8 cellular contexts compared by ENCODE assay signal in the genomic region with DNA sequence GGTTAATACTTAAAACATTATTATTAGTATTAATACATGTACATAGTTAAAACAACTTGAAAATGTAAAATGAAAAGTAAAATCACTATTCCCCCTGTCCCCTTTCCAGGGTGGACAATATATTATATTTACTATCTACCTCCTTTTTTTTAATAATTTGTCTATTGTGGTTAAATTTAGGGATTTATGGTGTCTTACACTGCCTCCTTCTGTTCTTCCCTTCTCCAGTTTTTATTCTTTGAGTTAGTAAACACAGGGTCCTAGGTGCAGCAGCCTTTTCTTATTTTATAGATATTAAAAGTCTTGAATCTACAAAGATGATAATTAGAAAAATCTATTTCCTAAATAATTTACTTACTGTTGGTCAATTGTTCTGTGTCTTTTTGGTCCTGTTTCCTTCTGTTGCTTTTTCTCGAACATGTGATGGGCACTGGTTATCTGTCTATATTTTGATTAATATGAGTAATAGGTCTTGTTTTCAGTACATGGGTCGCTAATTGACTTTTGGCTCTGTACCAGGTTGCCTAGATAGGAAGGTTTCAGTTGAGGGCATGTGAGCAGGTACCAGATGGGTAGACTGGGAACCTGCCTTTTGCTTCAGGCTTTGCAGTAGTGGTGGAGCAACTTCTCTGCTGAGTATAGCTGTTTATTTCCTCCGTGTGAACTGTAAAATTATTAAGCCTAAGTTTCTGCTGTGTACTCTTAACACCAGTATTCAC. TPM values are rescaled to one million over a fixed set of nuclear protein-coding genes. Genes with fewer than 3 reads are reported as not detected.
DNase-seq lines count a peak whose midpoint lies in the region; ATAC-seq and TF ChIP-seq lines count a peak whose summit lies in the region.

No MANE protein-coding gene starts in this region.

- no peak for TF ChIP-seq EP300 in upper lobe of left lung (IDR thresholded peaks at IDR 0.05)

- H3K4me3 ChIP-seq in NB4 (ENCODE audit: low read depth, low read length) (peak overlapping the region; percentile 92), astrocyte of the cerebellum (ENCODE audit: low read depth, low read length) (peak overlapping the region; percentile 76), right lobe of liver (peak overlapping the region; percentile 63 to 85 (median 76)), upper lobe of left lung (peak overlapping the region; percentile 62 to 96 (median 80))

- H3K27me3 ChIP-seq in right lobe of liver (no peaks in the 10 kb centered on the region), upper lobe of left lung (no peaks in the 10 kb centered on the region)

- H3K27ac ChIP-seq in right lobe of liver = peak overlapping the region; percentile 88 to 95 (median 95)
- H3K27ac ChIP-seq in upper lobe of left lung = peak overlapping the region in 3 of 4 donors; percentile 91 to 97 (median 94)

- DNase-seq in GF-D8 (lab: John Stamatoyannopoulos, UW) = peak; percentile 18
- DNase-seq in NB4 (ENCODE audit: low read depth) = peak; percentile 30
- no peak for DNase-seq in astrocyte of the cerebellum (ENCODE audit: low read depth)
- DNase-seq in right lobe of liver = no peak
- DNase-seq in upper lobe of left lung = no peak
- no peak for DNase-seq in UCSD-AML1 (lab: John Stamatoyannopoulos, UW; ENCODE audit: unreplicated experiment)
- DNase-seq in activated gamma-delta T cell (lab: John Stamatoyannopoulos, UW) = no peak

- in situ Hi-C loops in astrocyte of the cerebellum (cut with HindIII; ENCODE audit: low sequenced_read_pairs) = no loop called here

- no peaks in the 10 kb centered on the region for H3K9me3 ChIP-seq in right lobe of liver
- H3K9me3 ChIP-seq in upper lobe of left lung = no peaks in the 10 kb centered on the region

- TF ChIP-seq CTCF in NB4 (IDR thresholded peaks at IDR 0.05; ENCODE audit: low read depth, low read length) (no peak), astrocyte of the cerebellum (IDR thresholded peaks at IDR 0.05; ENCODE audit: low read depth, low read length, missing control alignments) (no peak), right lobe of liver (IDR thresholded peaks at IDR 0.05) (peak in 1 of 4 donors; percentile 16), upper lobe of left lung (IDR thresholded peaks at IDR 0.05) (no peak)

- intact Hi-C loops in right lobe of liver (cut with DNase I) = no loop called here

- peaks cover 0 to 48% (median 10%) of the 10 kb centered on the region in 4 donors for H3K4me1 ChIP-seq in right lobe of liver
- H3K4me1 ChIP-seq in upper lobe of left lung = peaks cover 22 to 34% (median 25%) of the 10 kb centered on the region in 4 donors

- no peak for TF ChIP-seq POLR2A in NB4 (IDR thresholded peaks at IDR 0.05; ENCODE audit: extremely low read depth, insufficient read length)
- no peak for TF ChIP-seq POLR2A in right lobe of liver (IDR thresholded peaks at IDR 0.05)
- no peak for TF ChIP-seq POLR2A in upper lobe of left lung (IDR thresholded peaks at IDR 0.05)

- 2% methylated on average over 3 of the region's 3 CpGs for WGBS in right lobe of liver (ENCODE audit: insufficient coverage, low coverage, low lambda C conversion rate, missing lambda C conversion rate)
- WGBS in upper lobe of left lung, 2 donors = 12 to 13% methylated on average over 3 of the region's 3 CpGs

- H3K36me3 ChIP-seq in right lobe of liver = no peaks in the 10 kb centered on the region
- H3K36me3 ChIP-seq in upper lobe of left lung = no peaks in the 10 kb centered on the region

- ATAC-seq in right lobe of liver = peak in 1 of 4 donors; percentile 3
- ATAC-seq in upper lobe of left lung (ENCODE audit: low FRiP score in 2 of 2) = no peak
- ATAC-seq in HG03457 (IDR thresholded peaks at IDR 0.05; ENCODE audit: unreplicated experiment) = no peak

RNA-seq across cellular contexts. Expression of gene NUDT9, which starts 1.1 kb away (rescaled TPM):
- total RNA-seq in right lobe of liver = 10 to 100 TPM; 13.3 to 53.5 (median 21.2) TPM
- total RNA-seq in upper lobe of left lung = 10 to 100 TPM; 11.5 to 44.8 (median 31.0) TPM

RNA-seq across cellular contexts. Expression of gene HSD17B11, which starts 32.5 kb away (rescaled TPM):
- total RNA-seq in right lobe of liver = 100 to 1,000 TPM in 5 of 6 experiments, 10 to 100 TPM in 1; 36.1 to 170 (median 127) TPM
- 100 to 1,000 TPM in 3 of 6 donors, 10 to 100 TPM in 3; 24.4 to 166 (median 93.2) TPM for total RNA-seq in upper lobe of left lung

Comparison
In these comparisons a context has a peak if more than half of its experiments do, and no peak if none do; other contexts are left out.
1. DNase-seq: peak in GF-D8 (single experiment) and NB4 (single experiment); none in astrocyte of the cerebellum (single experiment), right lobe of liver (0 of 3), upper lobe of left lung (0 of 2), UCSD-AML1 (single experiment) and activated gamma-delta T cell (single experiment).
2. Peak in every context shown above with its lines, with median percentiles within 50 percentile points of each other: H3K4me3 ChIP-seq.